ENCODE assay signal across 15 cellular contexts in the genomic region with DNA sequence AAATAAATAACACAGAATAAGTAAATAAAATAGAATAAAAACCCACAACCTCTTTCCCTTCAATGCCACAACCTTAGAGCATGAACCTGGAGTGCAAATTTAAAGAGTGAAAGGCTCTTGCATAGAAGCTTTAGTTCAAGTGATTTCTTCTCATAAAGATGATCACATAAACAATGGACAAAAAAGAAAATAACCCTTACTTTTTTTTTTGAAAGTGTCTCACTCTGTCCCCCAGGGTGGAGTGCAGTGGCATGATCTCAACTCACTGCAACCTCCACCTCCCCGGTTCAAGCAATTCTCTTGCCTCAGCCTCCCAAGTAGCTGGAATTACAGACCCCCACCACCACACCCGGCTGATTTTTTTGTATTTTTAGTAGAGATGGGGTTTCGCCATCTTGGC. TPM values are rescaled to one million over a fixed set of nuclear protein-coding genes. Genes with fewer than 3 reads are reported as not detected.
"Had no signal": no experiment of that assay in that cellular context is flagged by ENCODE, and none has a peak within 500 bp of the region (broad histone marks: within the 10 kb centered on the region; RNA-seq: fewer than 3 reads in every experiment).

No MANE protein-coding gene starts in this region.

RNA-seq across cellular contexts. Expression of a gene that starts 53.5 kb away (rescaled TPM):
- total RNA-seq: activated B cell treated with CpG ODN at 0.5 μM for 24 hours; activated CD4-positive, alpha-beta memory T cell treated with anti-CD3 and anti-CD28 coated beads for 36 hours; activated CD4-positive, alpha-beta T cell treated with anti-CD3 and anti-CD28 coated beads, Interleukin-2, amount 10 ng/mL, durations not matched to agents 24 days and 14 days; activated CD8-positive, alpha-beta memory T cell treated with anti-CD3 and anti-CD28 coated beads for 36 hours; activated CD8-positive, alpha-beta T cell treated with anti-CD3 and anti-CD28 coated beads for 36 hours; activated naive CD4-positive, alpha-beta T cell treated with anti-CD3 and anti-CD28 coated beads for 36 hours; activated naive CD4-positive, alpha-beta T cell treated with anti-CD3 and anti-CD28 coated beads, Interleukin-2, amount 50 U/mL, for 72 hours; activated naive CD8-positive, alpha-beta T cell treated with anti-CD3 and anti-CD28 coated beads for 36 hours; activated T-cell treated with anti-CD3 and anti-CD28 coated beads, Interleukin-2, amount 50 U/mL, for 4 hours; activated T-cell treated with anti-CD3 and anti-CD28 coated beads, Interleukin-2, amount 50 U/mL, for 72 hours; activated T-helper 1 cell treated with anti-CD3 and anti-CD28 coated beads, Interleukin-12 subunit alpha, Interleukin-12 subunit beta, Interleukin-2, Interleukin-4 antibody, amounts not matched to agents 30 ng/mL and 10 ng/mL and 1 ng/mL, durations not matched to agents 14 hours and 24 hours and 36 hours; activated T-helper 17 cell treated with anti-CD3 and anti-CD28 coated beads, Interleukin-2, amount 50 U/mL, for 72 hours; body of pancreas; breast epithelium had no signal
- polyA plus RNA-seq: aorta had no signal
